1 cellular context compared by ENCODE assay signal in genomic region chr1:89725676-89726075, GRCh38.
A peak's percentile ranks its signal among the peaks of the same experiment; 100 is the strongest.
TF ChIP-seq lines count a peak whose summit lies in the region.

No MANE protein-coding gene starts in this region.

TF ChIP-seq in K562, 482 proteins besides CTCF, POLR2A, EP300 and RAD21 (continued from another document):
- 0 out of 2 replicates have a peak, but pooled peaks have one; percentile 47 for TF ChIP-seq ZBTB40 (IDR thresholded peaks at IDR 0.05)
- TF ChIP-seq ZBTB40 (CRISPR knock-in tag; IDR thresholded peaks at IDR 0.05), result no peak
- no peak for TF ChIP-seq CHAMP1 (IDR thresholded peaks at IDR 0.05)
- TF ChIP-seq KAT2B (IDR thresholded peaks at IDR 0.05; ENCODE audit: low read depth, low read length), result no peak
- TF ChIP-seq ZNF766 (CRISPR knock-in tag; conservative IDR thresholded peaks at IDR 0.05), result no peak
- no peak for TF ChIP-seq CTBP1 (IDR thresholded peaks at IDR 0.05; ENCODE audit: borderline replicate concordance)
- no peak for TF ChIP-seq CCNT2 (IDR thresholded peaks at IDR 0.05; ENCODE audit: borderline replicate concordance, extremely low read depth, insufficient read length, low read depth, low read length)
TF ChIP-seq in K562: peak in this region for 1.
